In the genomic region with DNA sequence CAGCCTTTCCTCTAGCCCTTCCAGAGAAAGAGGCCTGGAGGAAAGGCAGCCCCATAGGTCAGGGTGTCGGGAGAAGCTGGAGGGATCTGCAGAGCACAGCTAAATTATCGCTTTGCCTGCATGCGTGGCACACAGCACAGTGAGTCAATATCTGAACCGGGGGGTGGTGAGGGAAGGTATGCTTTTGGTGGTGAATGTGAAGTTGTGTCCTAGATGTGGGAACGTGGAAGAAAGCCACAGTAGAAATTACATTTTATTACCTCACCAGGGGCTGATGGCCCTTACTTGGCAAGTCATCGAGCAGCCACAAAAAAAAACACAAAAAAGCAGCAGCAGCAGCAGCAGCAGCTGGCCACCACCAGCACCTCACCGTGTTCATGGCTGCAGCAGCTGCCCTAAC, we compare ENCODE assay signal across 15 cellular contexts.
A peak's percentile ranks its signal among the peaks of the same experiment; 100 is the strongest.
DNase-seq lines count a peak whose midpoint lies in the region; ATAC-seq, FAIRE-seq and TF ChIP-seq lines count a peak whose summit lies in the region.
"Had no signal": no experiment of that assay in that cellular context is flagged by ENCODE, and none has a peak within 500 bp of the region (broad histone marks: within the 10 kb centered on the region; RNA-seq: fewer than 3 reads in every experiment).

No MANE protein-coding gene starts in this region.

- no peaks in the 10 kb centered on the region for H4K20me1 ChIP-seq in HepG2 (ENCODE audit: insufficient read depth, low read length)
- H4K20me1 ChIP-seq in MM.1S (ENCODE audit: insufficient read depth, low read length): no peaks in the 10 kb centered on the region

- H3K9me2 ChIP-seq in MM.1S (replicated peaks; ENCODE audit: insufficient read depth, low read length): no peaks in the 10 kb centered on the region

- H3K9ac ChIP-seq in HepG2 (ENCODE audit: insufficient read depth, low read depth, low read length) (no peak overlapping the region), mesenchymal stem cell (ENCODE audit: low read length) (no peak overlapping the region), MM.1S (ENCODE audit: low read length) (no peak overlapping the region)

- TF ChIP-seq EP300 in HepG2 (IDR thresholded peaks at IDR 0.05; ENCODE audit: low read depth in 2 of 2, low read length in 2 of 2): no peak
- TF ChIP-seq EP300 in HepG2 (CRISPR knock-in tag; IDR thresholded peaks at IDR 0.05; ENCODE audit: borderline replicate concordance): no peak

- H2BK12ac ChIP-seq in mesenchymal stem cell (ENCODE audit: low read length in 2 of 2): no peak overlapping the region

- no peak for TF ChIP-seq RAD21 in HepG2 (CRISPR knock-in tag; IDR thresholded peaks at IDR 0.05)

- H2BK15ac ChIP-seq in mesenchymal stem cell (ENCODE audit: low read depth, poor library complexity, severe bottlenecking): no peak overlapping the region

- no peak for FAIRE-seq in HepG2 (lab: Jason Lieb, UNC)
- FAIRE-seq: A204.1, GM12878 had no signal

- ATAC-seq in HepG2: no peak; the same call in 2 of the 3 replicates
- ATAC-seq in right lobe of liver: no peak
- no peak for ATAC-seq in GM21619 (IDR thresholded peaks at IDR 0.05; ENCODE audit: unreplicated experiment)
- ATAC-seq in HG02759 (IDR thresholded peaks at IDR 0.05; ENCODE audit: unreplicated experiment): no peak
- ATAC-seq: GM12878 had no signal

- no peaks in the 10 kb centered on the region for H3K36me3 ChIP-seq in HepG2 (replicated peaks in 1 of 2; ENCODE audit: control insufficient read depth in 1 of 2, insufficient read depth in 2 of 2, low read length in 2 of 2)
- no peaks in the 10 kb centered on the region for H3K36me3 ChIP-seq in right lobe of liver
- H3K36me3 ChIP-seq in mesenchymal stem cell (ENCODE audit: control insufficient read depth in 1 of 2, insufficient read depth in 2 of 2, low read depth in 1 of 2, low read length in 2 of 2): no peaks in the 10 kb centered on the region
- no peaks in the 10 kb centered on the region for H3K36me3 ChIP-seq in MM.1S (replicated peaks; ENCODE audit: insufficient read depth, low read length)

- no peak overlapping the region for H3K18ac ChIP-seq in mesenchymal stem cell (ENCODE audit: low read depth in 1 of 2, low read length in 2 of 2)

- WGBS in HepG2 (ENCODE audit: low lambda C conversion rate): 34% methylated on average over 7 of the region's 7 CpGs
- 55% methylated on average over 7 of the region's 7 CpGs for WGBS in right lobe of liver (ENCODE audit: insufficient coverage, low coverage, low lambda C conversion rate, missing lambda C conversion rate)
- WGBS in mesenchymal stem cell: 92% methylated on average over 6 of the region's 7 CpGs

- no peak overlapping the region for H2BK120ac ChIP-seq in mesenchymal stem cell (ENCODE audit: low read depth, low read length)

- no peak overlapping the region for H3K23ac ChIP-seq in mesenchymal stem cell (ENCODE audit: low read length in 2 of 2)

- no peak overlapping the region for H2AFZ ChIP-seq in HepG2 (ENCODE audit: low read length)
- H2AFZ ChIP-seq in mesenchymal stem cell (ENCODE audit: low read depth, low read length): no peak overlapping the region
- H2AFZ ChIP-seq in MM.1S (ENCODE audit: low read length): no peak overlapping the region

- H3F3A ChIP-seq in MM.1S (ENCODE audit: insufficient read depth, low read length): no peaks in the 10 kb centered on the region

- no peak overlapping the region for H4K91ac ChIP-seq in mesenchymal stem cell (ENCODE audit: low read length)

- intact Hi-C loops in HepG2 (cut with micrococcal nuclease; ENCODE audit: unreplicated experiment): no loop called here
- intact Hi-C loops in right lobe of liver (cut with DNase I): no loop called here

- H3K27ac ChIP-seq in HepG2 (ENCODE audit: extremely low read length, insufficient read depth, low read length): no peak overlapping the region
- H3K27ac ChIP-seq in right lobe of liver: no peak overlapping the region
- no peak overlapping the region for H3K27ac ChIP-seq in mesenchymal stem cell (ENCODE audit: low read length, poor library complexity, severe bottlenecking)
- no peak overlapping the region for H3K27ac ChIP-seq in MM.1S (ENCODE audit: low read length)

- TF ChIP-seq CTCF in HepG2 (CRISPR knock-in tag; IDR thresholded peaks at IDR 0.05) (no peak), right lobe of liver (IDR thresholded peaks at IDR 0.05) (no peak), astrocyte of the cerebellum (IDR thresholded peaks at IDR 0.05; ENCODE audit: low read depth, low read length, missing control alignments) (no peak), MM.1S (IDR thresholded peaks at IDR 0.05; ENCODE audit: low read length) (no peak)

- H3K4me3 ChIP-seq in HepG2 (replicated peaks in 1 of 3; ENCODE audit: insufficient read depth in 1 of 3, low read depth in 2 of 3, low read length in 3 of 3): no peak overlapping the region
- H3K4me3 ChIP-seq in right lobe of liver: no peak overlapping the region
- H3K4me3 ChIP-seq in astrocyte of the cerebellum (ENCODE audit: low read depth, low read length): no peak overlapping the region
- H3K4me3 ChIP-seq in mesenchymal stem cell (ENCODE audit: insufficient read depth in 1 of 2, low read depth in 1 of 2, low read length in 2 of 2): no peak overlapping the region
- no peak overlapping the region for H3K4me3 ChIP-seq in MM.1S (ENCODE audit: low read length)
- H3K4me3 ChIP-seq: GM12878 had no signal

- H2BK5ac ChIP-seq in mesenchymal stem cell (ENCODE audit: low read depth, low read length, poor library complexity, severe bottlenecking): no peak overlapping the region

- peaks cover 2 to 34% of the 10 kb centered on the region in 2 experiments; a peak in 4 of 5 replicates for H3K27me3 ChIP-seq in HepG2 (ENCODE audit: control insufficient read depth in 1 of 2, insufficient read depth in 2 of 2, low read length in 2 of 2)
- H3K27me3 ChIP-seq in right lobe of liver: no peaks in the 10 kb centered on the region
- no peaks in the 10 kb centered on the region for H3K27me3 ChIP-seq in mesenchymal stem cell (ENCODE audit: control insufficient read depth in 1 of 2, insufficient read depth in 1 of 2, low read length in 2 of 2)
- no peaks in the 10 kb centered on the region for H3K27me3 ChIP-seq in MM.1S (replicated peaks; ENCODE audit: insufficient read depth, low read length)

- H3K79me2 ChIP-seq in HepG2 (ENCODE audit: insufficient read depth, low read length) (no peaks in the 10 kb centered on the region), MM.1S (ENCODE audit: low read length) (no peaks in the 10 kb centered on the region)

- CTCF ChIA-PET in HepG2 (lab: Yijun Ruan, JAX; ENCODE audit: low intra/inter-chr PET ratio, low total read pairs): no interaction called here

- H4K8ac ChIP-seq in mesenchymal stem cell (ENCODE audit: low read length): peak overlapping the region; percentile 63

- no peak overlapping the region for H3K4ac ChIP-seq in mesenchymal stem cell (ENCODE audit: low read depth in 1 of 2, low read length in 2 of 2)

- no peak overlapping the region for H2AK5ac ChIP-seq in mesenchymal stem cell (ENCODE audit: low read length, severe bottlenecking)

- H3K4me1 ChIP-seq in HepG2 (ENCODE audit: insufficient read depth, low read length) (no peaks in the 10 kb centered on the region), right lobe of liver (no peaks in the 10 kb centered on the region), mesenchymal stem cell (ENCODE audit: control insufficient read depth, insufficient read depth, low read depth, low read length) (no peaks in the 10 kb centered on the region), MM.1S (ENCODE audit: low read length) (no peaks in the 10 kb centered on the region)

- no peak overlapping the region for H3K14ac ChIP-seq in mesenchymal stem cell (ENCODE audit: low read length in 2 of 2)

- H3K9me3 ChIP-seq in HepG2 (ENCODE audit: low read length) (no peaks in the 10 kb centered on the region), right lobe of liver (no peaks in the 10 kb centered on the region), mesenchymal stem cell (ENCODE audit: control insufficient read depth, low read length) (no peaks in the 10 kb centered on the region), MM.1S (replicated peaks; ENCODE audit: insufficient read depth, low read length) (no peaks in the 10 kb centered on the region)

- no peak for TF ChIP-seq POLR2A in HepG2 (IDR thresholded peaks at IDR 0.05; ENCODE audit: insufficient read depth in 1 of 2, low read depth in 2 of 2, low read length in 2 of 2)
- TF ChIP-seq POLR2A in right lobe of liver (IDR thresholded peaks at IDR 0.05): no peak

- DNase-seq in HepG2 (ENCODE audit: low spot score) (no peak), right lobe of liver (no peak), astrocyte of the cerebellum (ENCODE audit: low read depth) (peak; percentile 18), mesenchymal stem cell (no peak), G401 (ENCODE audit: low spot score) (no peak), MM.1S (no peak)
- DNase-seq: C1 segment of cervical spinal cord, KG1, NCI-H187 treated with DMSO at 0.1 percent for 48 hours, NCI-H510A treated with DMSO at 0.1 percent for 48 hours, SHP77 treated with DMSO at 0.1 percent for 48 hours had no signal

- H3K4me2 ChIP-seq in HepG2 (ENCODE audit: low read depth, low read length) (no peak overlapping the region), mesenchymal stem cell (ENCODE audit: low read length, poor library complexity, severe bottlenecking) (no peak overlapping the region), MM.1S (ENCODE audit: low read depth, low read length) (no peak overlapping the region)

- no TSS peak for BruUV-seq in HepG2 (replicated peaks; lab: Mats Ljungman, UMichigan)

- POLR2A ChIA-PET in HepG2 (lab: Yijun Ruan, JAX): no interaction called here

- H3K79me1 ChIP-seq in mesenchymal stem cell (replicated peaks; ENCODE audit: low read length, poor library complexity, severe bottlenecking): no peaks in the 10 kb centered on the region

- in situ Hi-C loops in HepG2 (cut with HindIII; ENCODE audit: extremely low pct_ligation_motif_present, low pct_unique_long_range_greater_than_20kb): no loop called here
- in situ Hi-C loops in astrocyte of the cerebellum (cut with HindIII; ENCODE audit: low sequenced_read_pairs): no loop called here
- in situ Hi-C loops in G401 (cut with HindIII; ENCODE audit: low sequenced_read_pairs): no loop called here

TF ChIP-seq in HepG2, 621 proteins besides CTCF, POLR2A, EP300 and RAD21 (continues in another document):
- no peak for TF ChIP-seq ZFP36 (IDR thresholded peaks at IDR 0.05; ENCODE audit: borderline replicate concordance, low read depth, low read length, partially characterized antibody)
- TF ChIP-seq, protein P1, sequence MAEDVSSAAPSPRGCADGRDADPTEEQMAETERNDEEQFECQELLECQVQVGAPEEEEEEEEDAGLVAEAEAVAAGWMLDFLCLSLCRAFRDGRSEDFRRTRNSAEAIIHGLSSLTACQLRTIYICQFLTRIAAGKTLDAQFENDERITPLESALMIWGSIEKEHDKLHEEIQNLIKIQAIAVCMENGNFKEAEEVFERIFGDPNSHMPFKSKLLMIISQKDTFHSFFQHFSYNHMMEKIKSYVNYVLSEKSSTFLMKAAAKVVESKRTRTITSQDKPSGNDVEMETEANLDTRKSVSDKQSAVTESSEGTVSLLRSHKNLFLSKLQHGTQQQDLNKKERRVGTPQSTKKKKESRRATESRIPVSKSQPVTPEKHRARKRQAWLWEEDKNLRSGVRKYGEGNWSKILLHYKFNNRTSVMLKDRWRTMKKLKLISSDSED (CRISPR knock-in tag; IDR thresholded peaks at IDR 0.05): 0 out of 2 replicates have a peak, but pooled peaks have one; percentile 25
- no peak for TF ChIP-seq ZNF333 (CRISPR knock-in tag; IDR thresholded peaks at IDR 0.05; ENCODE audit: borderline replicate concordance)
- no peak for TF ChIP-seq ZNF496 (CRISPR knock-in tag; IDR thresholded peaks at IDR 0.05; ENCODE audit: insufficient replicate concordance)
